Comparison of ENCODE assay signal across 1 cellular context in the genomic region with DNA sequence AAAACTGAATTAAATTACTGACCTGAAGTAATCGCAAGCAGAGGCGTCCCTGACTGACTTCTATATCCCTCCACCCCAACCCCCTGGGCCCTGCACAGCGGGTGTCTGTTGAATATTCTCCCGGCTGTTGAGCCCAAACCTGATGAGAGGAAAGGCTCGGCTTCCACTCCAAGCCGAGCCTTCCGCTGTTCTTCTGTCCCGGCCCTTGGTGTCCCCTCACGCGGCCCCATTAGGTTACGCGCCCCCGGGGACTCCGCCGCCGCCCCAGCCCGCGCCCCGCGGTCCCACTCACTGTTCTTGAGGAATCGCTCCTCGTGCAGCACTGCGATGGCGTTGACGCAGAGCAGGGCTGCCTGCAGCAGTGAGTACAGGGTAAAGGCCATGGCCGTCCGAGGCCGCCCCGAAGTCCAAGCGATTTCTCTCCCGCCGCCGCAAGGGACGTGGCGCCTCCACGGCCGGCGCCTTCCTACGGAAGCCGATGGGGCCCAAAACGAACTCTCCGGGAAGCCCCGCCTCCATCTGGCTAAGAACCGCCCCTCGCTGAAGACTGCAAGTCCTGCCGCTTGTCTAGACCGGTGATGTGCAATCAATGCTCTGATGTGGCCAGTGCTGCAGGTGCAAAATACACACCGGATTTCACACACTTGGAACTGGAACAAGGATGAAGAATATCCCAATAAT.
TF ChIP-seq lines count a peak whose summit lies in the region.

A gene with protein sequence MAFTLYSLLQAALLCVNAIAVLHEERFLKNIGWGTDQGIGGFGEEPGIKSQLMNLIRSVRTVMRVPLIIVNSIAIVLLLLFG (minus strand): TSS at position 470 of the 681 bp plus-strand sequence. CDS start 87 bp downstream, at position 383.

TF ChIP-seq in HepG2, 621 proteins besides CTCF, POLR2A, EP300 and RAD21 (continued from another document and continues in another):
- TF ChIP-seq, protein P1, sequence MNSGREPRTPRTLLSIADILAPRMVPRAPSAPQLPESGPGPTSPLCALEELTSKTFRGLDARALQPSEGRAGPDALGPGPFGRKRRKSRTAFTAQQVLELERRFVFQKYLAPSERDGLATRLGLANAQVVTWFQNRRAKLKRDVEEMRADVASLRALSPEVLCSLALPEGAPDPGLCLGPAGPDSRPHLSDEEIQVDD (CRISPR knock-in tag; IDR thresholded peaks at IDR 0.05; ENCODE audit: borderline replicate concordance), result no peak
- TF ChIP-seq SIN3A (IDR thresholded peaks at IDR 0.05; ENCODE audit: borderline replicate concordance, low read depth, low read length) (no peak), FOXK1 (CRISPR knock-in tag; IDR thresholded peaks at IDR 0.05; ENCODE audit: borderline replicate concordance, low read depth) (peak; percentile 52; the same call in 1 of the 2 replicates), MXD1 (CRISPR knock-in tag; IDR thresholded peaks at IDR 0.05) (peak; percentile 86), ZFP62 (CRISPR knock-in tag; IDR thresholded peaks at IDR 0.05) (no peak), RBAK (CRISPR knock-in tag; IDR thresholded peaks at IDR 0.05) (no peak), HDAC1 (CRISPR knock-in tag; IDR thresholded peaks at IDR 0.05) (peak; percentile 83), MZF1 (CRISPR knock-in tag; IDR thresholded peaks at IDR 0.05; ENCODE audit: borderline replicate concordance) (no peak), FOXM1 (CRISPR knock-in tag; IDR thresholded peaks at IDR 0.05) (no peak), ZBTB40 (IDR thresholded peaks at IDR 0.05) (no peak), ZBTB40 (CRISPR knock-in tag; IDR thresholded peaks at IDR 0.05) (peak; percentile 66; the same call in 1 of the 2 replicates), ZNF839 (CRISPR knock-in tag; IDR thresholded peaks at IDR 0.05; ENCODE audit: borderline replicate concordance) (no peak), MIER2 (CRISPR knock-in tag; IDR thresholded peaks at IDR 0.05) (0 out of 2 replicates have a peak, but pooled peaks have one; percentile 27), GABPA (IDR thresholded peaks at IDR 0.05; ENCODE audit: low read depth, low read length) (no peak), GABPA (CRISPR knock-in tag; IDR thresholded peaks at IDR 0.05; ENCODE audit: low read depth) (peak; percentile 25; the same call in 1 of the 2 replicates), ZNF605 (CRISPR knock-in tag; IDR thresholded peaks at IDR 0.05) (peak; percentile 31; the same call in 1 of the 2 replicates), ZNF781 (CRISPR knock-in tag; IDR thresholded peaks at IDR 0.05; ENCODE audit: borderline replicate concordance, not compliant biosample characterization) (peak; percentile 28), STAT5B (CRISPR knock-in tag; IDR thresholded peaks at IDR 0.05) (no peak), HOXA5 (CRISPR knock-in tag; IDR thresholded peaks at IDR 0.05) (peak; percentile 67; the same call in 1 of the 2 replicates), ZNF24 (IDR thresholded peaks at IDR 0.05) (no peak), PCBP1 (IDR thresholded peaks at IDR 0.05; ENCODE audit: borderline replicate concordance, low read depth, low read length) (no peak), ZNF205 (CRISPR knock-in tag; IDR thresholded peaks at IDR 0.05) (no peak), LRRFIP1 (CRISPR knock-in tag; conservative IDR thresholded peaks at IDR 0.05) (no peak), ZBTB38 (CRISPR knock-in tag; IDR thresholded peaks at IDR 0.05) (peak; percentile 26; the same call in 1 of the 2 replicates), SMYD3 (CRISPR knock-in tag; IDR thresholded peaks at IDR 0.05) (no peak), SRSF1 (optimal IDR thresholded peaks at IDR 0.05; ENCODE audit: low read depth, low read length) (no peak), ATF7-NPFF (CRISPR knock-in tag; IDR thresholded peaks at IDR 0.05; ENCODE audit: low read depth) (0 out of 2 replicates have a peak, but pooled peaks have one; percentile 23), MEIS2 (CRISPR knock-in tag; IDR thresholded peaks at IDR 0.05) (peak; percentile 68)
- TF ChIP-seq, protein P2, sequence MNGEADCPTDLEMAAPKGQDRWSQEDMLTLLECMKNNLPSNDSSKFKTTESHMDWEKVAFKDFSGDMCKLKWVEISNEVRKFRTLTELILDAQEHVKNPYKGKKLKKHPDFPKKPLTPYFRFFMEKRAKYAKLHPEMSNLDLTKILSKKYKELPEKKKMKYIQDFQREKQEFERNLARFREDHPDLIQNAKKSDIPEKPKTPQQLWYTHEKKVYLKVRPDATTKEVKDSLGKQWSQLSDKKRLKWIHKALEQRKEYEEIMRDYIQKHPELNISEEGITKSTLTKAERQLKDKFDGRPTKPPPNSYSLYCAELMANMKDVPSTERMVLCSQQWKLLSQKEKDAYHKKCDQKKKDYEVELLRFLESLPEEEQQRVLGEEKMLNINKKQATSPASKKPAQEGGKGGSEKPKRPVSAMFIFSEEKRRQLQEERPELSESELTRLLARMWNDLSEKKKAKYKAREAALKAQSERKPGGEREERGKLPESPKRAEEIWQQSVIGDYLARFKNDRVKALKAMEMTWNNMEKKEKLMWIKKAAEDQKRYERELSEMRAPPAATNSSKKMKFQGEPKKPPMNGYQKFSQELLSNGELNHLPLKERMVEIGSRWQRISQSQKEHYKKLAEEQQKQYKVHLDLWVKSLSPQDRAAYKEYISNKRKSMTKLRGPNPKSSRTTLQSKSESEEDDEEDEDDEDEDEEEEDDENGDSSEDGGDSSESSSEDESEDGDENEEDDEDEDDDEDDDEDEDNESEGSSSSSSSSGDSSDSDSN (CRISPR knock-in tag; IDR thresholded peaks at IDR 0.05), result peak; percentile 84
- TF ChIP-seq, protein P3, sequence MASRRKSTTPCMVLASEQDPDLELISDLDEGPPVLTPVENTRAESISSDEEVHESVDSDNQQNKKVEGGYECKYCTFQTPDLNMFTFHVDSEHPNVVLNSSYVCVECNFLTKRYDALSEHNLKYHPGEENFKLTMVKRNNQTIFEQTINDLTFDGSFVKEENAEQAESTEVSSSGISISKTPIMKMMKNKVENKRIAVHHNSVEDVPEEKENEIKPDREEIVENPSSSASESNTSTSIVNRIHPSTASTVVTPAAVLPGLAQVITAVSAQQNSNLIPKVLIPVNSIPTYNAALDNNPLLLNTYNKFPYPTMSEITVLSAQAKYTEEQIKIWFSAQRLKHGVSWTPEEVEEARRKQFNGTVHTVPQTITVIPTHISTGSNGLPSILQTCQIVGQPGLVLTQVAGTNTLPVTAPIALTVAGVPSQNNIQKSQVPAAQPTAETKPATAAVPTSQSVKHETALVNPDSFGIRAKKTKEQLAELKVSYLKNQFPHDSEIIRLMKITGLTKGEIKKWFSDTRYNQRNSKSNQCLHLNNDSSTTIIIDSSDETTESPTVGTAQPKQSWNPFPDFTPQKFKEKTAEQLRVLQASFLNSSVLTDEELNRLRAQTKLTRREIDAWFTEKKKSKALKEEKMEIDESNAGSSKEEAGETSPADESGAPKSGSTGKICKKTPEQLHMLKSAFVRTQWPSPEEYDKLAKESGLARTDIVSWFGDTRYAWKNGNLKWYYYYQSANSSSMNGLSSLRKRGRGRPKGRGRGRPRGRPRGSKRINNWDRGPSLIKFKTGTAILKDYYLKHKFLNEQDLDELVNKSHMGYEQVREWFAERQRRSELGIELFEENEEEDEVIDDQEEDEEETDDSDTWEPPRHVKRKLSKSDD (CRISPR knock-in tag; IDR thresholded peaks at IDR 0.05; ENCODE audit: low read depth), result no peak
- TF ChIP-seq, protein P4, sequence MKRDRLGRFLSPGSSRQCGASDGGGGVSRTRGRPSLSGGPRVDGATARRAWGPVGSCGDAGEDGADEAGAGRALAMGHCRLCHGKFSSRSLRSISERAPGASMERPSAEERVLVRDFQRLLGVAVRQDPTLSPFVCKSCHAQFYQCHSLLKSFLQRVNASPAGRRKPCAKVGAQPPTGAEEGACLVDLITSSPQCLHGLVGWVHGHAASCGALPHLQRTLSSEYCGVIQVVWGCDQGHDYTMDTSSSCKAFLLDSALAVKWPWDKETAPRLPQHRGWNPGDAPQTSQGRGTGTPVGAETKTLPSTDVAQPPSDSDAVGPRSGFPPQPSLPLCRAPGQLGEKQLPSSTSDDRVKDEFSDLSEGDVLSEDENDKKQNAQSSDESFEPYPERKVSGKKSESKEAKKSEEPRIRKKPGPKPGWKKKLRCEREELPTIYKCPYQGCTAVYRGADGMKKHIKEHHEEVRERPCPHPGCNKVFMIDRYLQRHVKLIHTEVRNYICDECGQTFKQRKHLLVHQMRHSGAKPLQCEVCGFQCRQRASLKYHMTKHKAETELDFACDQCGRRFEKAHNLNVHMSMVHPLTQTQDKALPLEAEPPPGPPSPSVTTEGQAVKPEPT (CRISPR knock-in tag; IDR thresholded peaks at IDR 0.05; ENCODE audit: low read depth), result peak; percentile 68; the same call in 1 of the 2 replicates
- TF ChIP-seq, protein P5, sequence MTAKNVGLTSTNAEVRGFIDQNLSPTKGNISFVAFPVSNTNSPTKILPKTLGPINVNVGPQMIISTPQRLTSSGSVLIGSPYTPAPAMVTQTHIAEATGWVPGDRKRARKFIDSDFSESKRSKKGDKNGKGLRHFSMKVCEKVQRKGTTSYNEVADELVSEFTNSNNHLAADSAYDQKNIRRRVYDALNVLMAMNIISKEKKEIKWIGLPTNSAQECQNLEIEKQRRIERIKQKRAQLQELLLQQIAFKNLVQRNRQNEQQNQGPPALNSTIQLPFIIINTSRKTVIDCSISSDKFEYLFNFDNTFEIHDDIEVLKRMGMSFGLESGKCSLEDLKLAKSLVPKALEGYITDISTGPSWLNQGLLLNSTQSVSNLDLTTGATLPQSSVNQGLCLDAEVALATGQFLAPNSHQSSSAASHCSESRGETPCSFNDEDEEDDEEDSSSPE (CRISPR knock-in tag; IDR thresholded peaks at IDR 0.05), result peak; percentile 90
